2 cellular contexts compared by ENCODE assay signal in the genomic region with DNA sequence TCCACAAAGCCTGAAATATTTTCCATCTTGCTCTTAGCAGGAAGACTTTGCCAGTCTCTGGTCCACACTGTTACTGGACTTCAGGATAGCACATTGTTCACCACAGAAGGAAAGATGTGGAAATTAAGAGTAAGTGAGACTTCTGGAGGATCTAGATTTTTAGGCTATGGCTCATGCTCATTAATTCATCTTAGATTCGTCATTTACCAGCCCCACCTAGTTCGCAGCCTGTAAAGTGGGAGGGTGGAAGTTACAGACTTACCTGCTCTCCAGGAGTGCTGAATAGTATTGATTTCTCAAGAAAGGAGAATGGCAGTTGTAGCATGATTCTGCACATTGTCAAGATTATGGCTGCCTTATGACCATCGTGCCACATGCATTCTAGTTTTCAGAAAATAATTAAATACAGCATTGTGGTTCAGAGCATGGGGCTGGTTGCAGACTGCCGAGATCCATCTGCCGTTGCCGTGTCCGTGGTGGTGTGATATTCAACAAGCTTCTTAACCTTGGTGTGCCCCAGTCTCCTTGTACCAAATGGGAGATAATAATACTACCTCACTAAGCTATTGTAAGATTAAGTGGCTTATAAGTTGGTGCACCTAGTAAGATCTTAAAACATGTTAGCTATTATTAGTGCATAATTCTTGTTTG.
TF ChIP-seq lines count a peak whose summit lies in the region.

No MANE protein-coding gene starts in this region.

TF ChIP-seq in HCT116, 20 proteins besides CTCF, POLR2A, EP300 and RAD21:
- TF ChIP-seq, protein P1, sequence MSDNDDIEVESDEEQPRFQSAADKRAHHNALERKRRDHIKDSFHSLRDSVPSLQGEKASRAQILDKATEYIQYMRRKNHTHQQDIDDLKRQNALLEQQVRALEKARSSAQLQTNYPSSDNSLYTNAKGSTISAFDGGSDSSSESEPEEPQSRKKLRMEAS (IDR thresholded peaks at IDR 0.05), result peak; percentile 66
- TF ChIP-seq YY1 (IDR thresholded peaks at IDR 0.05; ENCODE audit: extremely low read depth, insufficient replicate concordance, low read depth, low read length) (no peak), CEBPB (IDR thresholded peaks at IDR 0.05; ENCODE audit: low read depth) (peak; percentile 70), SRF (IDR thresholded peaks at IDR 0.05; ENCODE audit: low read depth) (no peak), POLR2AphosphoS5 (IDR thresholded peaks at IDR 0.05; ENCODE audit: low read depth, low read length) (0 out of 2 replicates have a peak, but pooled peaks have one; percentile 19), SP1 (IDR thresholded peaks at IDR 0.05; ENCODE audit: low read depth) (peak; percentile 82), CBX3 (IDR thresholded peaks at IDR 0.05; ENCODE audit: low read depth) (peak; percentile 50; the same call in 1 of the 2 replicates), FOSL1 (IDR thresholded peaks at IDR 0.05; ENCODE audit: low read depth) (peak; percentile 81), ZNF274 (IDR thresholded peaks at IDR 0.05; ENCODE audit: low read depth, low read length) (no peak), JUND (IDR thresholded peaks at IDR 0.05) (peak; percentile 84), EZH2 (IDR thresholded peaks at IDR 0.05) (no peak), EZH2phosphoT487 (IDR thresholded peaks at IDR 0.05; ENCODE audit: borderline replicate concordance) (no peak), ZFX (IDR thresholded peaks at IDR 0.05) (no peak)
- TF ChIP-seq, protein P2, sequence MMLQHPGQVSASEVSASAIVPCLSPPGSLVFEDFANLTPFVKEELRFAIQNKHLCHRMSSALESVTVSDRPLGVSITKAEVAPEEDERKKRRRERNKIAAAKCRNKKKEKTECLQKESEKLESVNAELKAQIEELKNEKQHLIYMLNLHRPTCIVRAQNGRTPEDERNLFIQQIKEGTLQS (IDR thresholded peaks at IDR 0.05), result no peak
TF ChIP-seq in HCT116: peak in this region for 7.

TF ChIP-seq in WTC11, 78 proteins besides CTCF, POLR2A, EP300 and RAD21:
- no peak for TF ChIP-seq ZNF232 (CRISPR knock-in tag; IDR thresholded peaks at IDR 0.05)
- TF ChIP-seq, protein P3, sequence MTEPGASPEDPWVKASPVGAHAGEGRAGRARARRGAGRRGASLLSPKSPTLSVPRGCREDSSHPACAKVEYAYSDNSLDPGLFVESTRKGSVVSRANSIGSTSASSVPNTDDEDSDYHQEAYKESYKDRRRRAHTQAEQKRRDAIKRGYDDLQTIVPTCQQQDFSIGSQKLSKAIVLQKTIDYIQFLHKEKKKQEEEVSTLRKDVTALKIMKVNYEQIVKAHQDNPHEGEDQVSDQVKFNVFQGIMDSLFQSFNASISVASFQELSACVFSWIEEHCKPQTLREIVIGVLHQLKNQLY (CRISPR knock-in tag; IDR thresholded peaks at IDR 0.05), result no peak
- TF ChIP-seq, protein P1 (CRISPR knock-in tag; IDR thresholded peaks at IDR 0.05), result no peak
- TF ChIP-seq SMAD4 (CRISPR knock-in tag; IDR thresholded peaks at IDR 0.05), result no peak
- TF ChIP-seq, protein P4, sequence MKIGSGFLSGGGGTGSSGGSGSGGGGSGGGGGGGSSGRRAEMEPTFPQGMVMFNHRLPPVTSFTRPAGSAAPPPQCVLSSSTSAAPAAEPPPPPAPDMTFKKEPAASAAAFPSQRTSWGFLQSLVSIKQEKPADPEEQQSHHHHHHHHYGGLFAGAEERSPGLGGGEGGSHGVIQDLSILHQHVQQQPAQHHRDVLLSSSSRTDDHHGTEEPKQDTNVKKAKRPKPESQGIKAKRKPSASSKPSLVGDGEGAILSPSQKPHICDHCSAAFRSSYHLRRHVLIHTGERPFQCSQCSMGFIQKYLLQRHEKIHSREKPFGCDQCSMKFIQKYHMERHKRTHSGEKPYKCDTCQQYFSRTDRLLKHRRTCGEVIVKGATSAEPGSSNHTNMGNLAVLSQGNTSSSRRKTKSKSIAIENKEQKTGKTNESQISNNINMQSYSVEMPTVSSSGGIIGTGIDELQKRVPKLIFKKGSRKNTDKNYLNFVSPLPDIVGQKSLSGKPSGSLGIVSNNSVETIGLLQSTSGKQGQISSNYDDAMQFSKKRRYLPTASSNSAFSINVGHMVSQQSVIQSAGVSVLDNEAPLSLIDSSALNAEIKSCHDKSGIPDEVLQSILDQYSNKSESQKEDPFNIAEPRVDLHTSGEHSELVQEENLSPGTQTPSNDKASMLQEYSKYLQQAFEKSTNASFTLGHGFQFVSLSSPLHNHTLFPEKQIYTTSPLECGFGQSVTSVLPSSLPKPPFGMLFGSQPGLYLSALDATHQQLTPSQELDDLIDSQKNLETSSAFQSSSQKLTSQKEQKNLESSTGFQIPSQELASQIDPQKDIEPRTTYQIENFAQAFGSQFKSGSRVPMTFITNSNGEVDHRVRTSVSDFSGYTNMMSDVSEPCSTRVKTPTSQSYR (CRISPR knock-in tag; IDR thresholded peaks at IDR 0.05), result no peak
- TF ChIP-seq KAT7 (CRISPR knock-in tag; IDR thresholded peaks at IDR 0.05; ENCODE audit: borderline replicate concordance), result no peak
- no peak for TF ChIP-seq MXD4 (CRISPR knock-in tag; IDR thresholded peaks at IDR 0.05; ENCODE audit: borderline replicate concordance)
